In genomic region chr22:35399678-35400334, GRCh38 we compare ENCODE assay signal across 1 cellular context.
TF ChIP-seq lines count a peak whose summit lies in the region.

TSS of gene MCM5 (plus strand) at chr22:35400140. CDS start at chr22:35400439, 299 bp downstream.

TF ChIP-seq in HEK293, 187 proteins besides CTCF, POLR2A, EP300 and RAD21 (continued from another document):
- TF ChIP-seq, protein P1, sequence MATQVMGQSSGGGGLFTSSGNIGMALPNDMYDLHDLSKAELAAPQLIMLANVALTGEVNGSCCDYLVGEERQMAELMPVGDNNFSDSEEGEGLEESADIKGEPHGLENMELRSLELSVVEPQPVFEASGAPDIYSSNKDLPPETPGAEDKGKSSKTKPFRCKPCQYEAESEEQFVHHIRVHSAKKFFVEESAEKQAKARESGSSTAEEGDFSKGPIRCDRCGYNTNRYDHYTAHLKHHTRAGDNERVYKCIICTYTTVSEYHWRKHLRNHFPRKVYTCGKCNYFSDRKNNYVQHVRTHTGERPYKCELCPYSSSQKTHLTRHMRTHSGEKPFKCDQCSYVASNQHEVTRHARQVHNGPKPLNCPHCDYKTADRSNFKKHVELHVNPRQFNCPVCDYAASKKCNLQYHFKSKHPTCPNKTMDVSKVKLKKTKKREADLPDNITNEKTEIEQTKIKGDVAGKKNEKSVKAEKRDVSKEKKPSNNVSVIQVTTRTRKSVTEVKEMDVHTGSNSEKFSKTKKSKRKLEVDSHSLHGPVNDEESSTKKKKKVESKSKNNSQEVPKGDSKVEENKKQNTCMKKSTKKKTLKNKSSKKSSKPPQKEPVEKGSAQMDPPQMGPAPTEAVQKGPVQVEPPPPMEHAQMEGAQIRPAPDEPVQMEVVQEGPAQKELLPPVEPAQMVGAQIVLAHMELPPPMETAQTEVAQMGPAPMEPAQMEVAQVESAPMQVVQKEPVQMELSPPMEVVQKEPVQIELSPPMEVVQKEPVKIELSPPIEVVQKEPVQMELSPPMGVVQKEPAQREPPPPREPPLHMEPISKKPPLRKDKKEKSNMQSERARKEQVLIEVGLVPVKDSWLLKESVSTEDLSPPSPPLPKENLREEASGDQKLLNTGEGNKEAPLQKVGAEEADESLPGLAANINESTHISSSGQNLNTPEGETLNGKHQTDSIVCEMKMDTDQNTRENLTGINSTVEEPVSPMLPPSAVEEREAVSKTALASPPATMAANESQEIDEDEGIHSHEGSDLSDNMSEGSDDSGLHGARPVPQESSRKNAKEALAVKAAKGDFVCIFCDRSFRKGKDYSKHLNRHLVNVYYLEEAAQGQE (tag by site-specific recombination; IDR thresholded peaks at IDR 0.05), result no peak
- no peak for TF ChIP-seq ZSCAN4 (tag by site-specific recombination; IDR thresholded peaks at IDR 0.05)
- no peak for TF ChIP-seq ZNF302 (tag by site-specific recombination; IDR thresholded peaks at IDR 0.05; ENCODE audit: low read depth)
- TF ChIP-seq, protein P2, sequence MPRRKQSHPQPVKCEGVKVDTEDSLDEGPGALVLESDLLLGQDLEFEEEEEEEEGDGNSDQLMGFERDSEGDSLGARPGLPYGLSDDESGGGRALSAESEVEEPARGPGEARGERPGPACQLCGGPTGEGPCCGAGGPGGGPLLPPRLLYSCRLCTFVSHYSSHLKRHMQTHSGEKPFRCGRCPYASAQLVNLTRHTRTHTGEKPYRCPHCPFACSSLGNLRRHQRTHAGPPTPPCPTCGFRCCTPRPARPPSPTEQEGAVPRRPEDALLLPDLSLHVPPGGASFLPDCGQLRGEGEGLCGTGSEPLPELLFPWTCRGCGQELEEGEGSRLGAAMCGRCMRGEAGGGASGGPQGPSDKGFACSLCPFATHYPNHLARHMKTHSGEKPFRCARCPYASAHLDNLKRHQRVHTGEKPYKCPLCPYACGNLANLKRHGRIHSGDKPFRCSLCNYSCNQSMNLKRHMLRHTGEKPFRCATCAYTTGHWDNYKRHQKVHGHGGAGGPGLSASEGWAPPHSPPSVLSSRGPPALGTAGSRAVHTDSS (tag by site-specific recombination; IDR thresholded peaks at IDR 0.05), result no peak
- no peak for TF ChIP-seq ZNF48 (tag by site-specific recombination; IDR thresholded peaks at IDR 0.05)
- no peak for TF ChIP-seq ZNF157 (tag by site-specific recombination; IDR thresholded peaks at IDR 0.05)
- no peak for TF ChIP-seq OSR2 (tag by site-specific recombination; IDR thresholded peaks at IDR 0.05)
- TF ChIP-seq ZNF549 (tag by site-specific recombination; IDR thresholded peaks at IDR 0.05), result no peak
- TF ChIP-seq ZSCAN30 (tag by site-specific recombination; IDR thresholded peaks at IDR 0.05), result 0 out of 2 replicates have a peak, but pooled peaks have one; percentile 23
- TF ChIP-seq GLIS2 (tag by site-specific recombination; IDR thresholded peaks at IDR 0.05), result peak; percentile 79
- TF ChIP-seq ZBTB1 (tag by site-specific recombination; IDR thresholded peaks at IDR 0.05), result no peak
- no peak for TF ChIP-seq ZNF18 (tag by site-specific recombination; IDR thresholded peaks at IDR 0.05)
- TF ChIP-seq ZNF266 (tag by site-specific recombination; IDR thresholded peaks at IDR 0.05; ENCODE audit: low read depth), result no peak
- no peak for TF ChIP-seq ZNF350 (tag by site-specific recombination; IDR thresholded peaks at IDR 0.05)
- TF ChIP-seq, protein P3, sequence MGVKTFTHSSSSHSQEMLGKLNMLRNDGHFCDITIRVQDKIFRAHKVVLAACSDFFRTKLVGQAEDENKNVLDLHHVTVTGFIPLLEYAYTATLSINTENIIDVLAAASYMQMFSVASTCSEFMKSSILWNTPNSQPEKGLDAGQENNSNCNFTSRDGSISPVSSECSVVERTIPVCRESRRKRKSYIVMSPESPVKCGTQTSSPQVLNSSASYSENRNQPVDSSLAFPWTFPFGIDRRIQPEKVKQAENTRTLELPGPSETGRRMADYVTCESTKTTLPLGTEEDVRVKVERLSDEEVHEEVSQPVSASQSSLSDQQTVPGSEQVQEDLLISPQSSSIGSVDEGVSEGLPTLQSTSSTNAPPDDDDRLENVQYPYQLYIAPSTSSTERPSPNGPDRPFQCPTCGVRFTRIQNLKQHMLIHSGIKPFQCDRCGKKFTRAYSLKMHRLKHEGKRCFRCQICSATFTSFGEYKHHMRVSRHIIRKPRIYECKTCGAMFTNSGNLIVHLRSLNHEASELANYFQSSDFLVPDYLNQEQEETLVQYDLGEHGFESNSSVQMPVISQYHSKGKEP (tag by site-specific recombination; IDR thresholded peaks at IDR 0.05), result no peak
- TF ChIP-seq ZIC2 (tag by site-specific recombination; IDR thresholded peaks at IDR 0.05), result no peak
- TF ChIP-seq ZFP3 (tag by site-specific recombination; IDR thresholded peaks at IDR 0.05; ENCODE audit: low read depth), result no peak
- TF ChIP-seq BCL11A (tag by site-specific recombination; IDR thresholded peaks at IDR 0.05; ENCODE audit: low read depth), result no peak
- TF ChIP-seq ZNF311 (tag by site-specific recombination; IDR thresholded peaks at IDR 0.05; ENCODE audit: borderline replicate concordance), result no peak
- no peak for TF ChIP-seq ZNF132 (tag by site-specific recombination; IDR thresholded peaks at IDR 0.05; ENCODE audit: borderline replicate concordance)
- TF ChIP-seq, protein P4, sequence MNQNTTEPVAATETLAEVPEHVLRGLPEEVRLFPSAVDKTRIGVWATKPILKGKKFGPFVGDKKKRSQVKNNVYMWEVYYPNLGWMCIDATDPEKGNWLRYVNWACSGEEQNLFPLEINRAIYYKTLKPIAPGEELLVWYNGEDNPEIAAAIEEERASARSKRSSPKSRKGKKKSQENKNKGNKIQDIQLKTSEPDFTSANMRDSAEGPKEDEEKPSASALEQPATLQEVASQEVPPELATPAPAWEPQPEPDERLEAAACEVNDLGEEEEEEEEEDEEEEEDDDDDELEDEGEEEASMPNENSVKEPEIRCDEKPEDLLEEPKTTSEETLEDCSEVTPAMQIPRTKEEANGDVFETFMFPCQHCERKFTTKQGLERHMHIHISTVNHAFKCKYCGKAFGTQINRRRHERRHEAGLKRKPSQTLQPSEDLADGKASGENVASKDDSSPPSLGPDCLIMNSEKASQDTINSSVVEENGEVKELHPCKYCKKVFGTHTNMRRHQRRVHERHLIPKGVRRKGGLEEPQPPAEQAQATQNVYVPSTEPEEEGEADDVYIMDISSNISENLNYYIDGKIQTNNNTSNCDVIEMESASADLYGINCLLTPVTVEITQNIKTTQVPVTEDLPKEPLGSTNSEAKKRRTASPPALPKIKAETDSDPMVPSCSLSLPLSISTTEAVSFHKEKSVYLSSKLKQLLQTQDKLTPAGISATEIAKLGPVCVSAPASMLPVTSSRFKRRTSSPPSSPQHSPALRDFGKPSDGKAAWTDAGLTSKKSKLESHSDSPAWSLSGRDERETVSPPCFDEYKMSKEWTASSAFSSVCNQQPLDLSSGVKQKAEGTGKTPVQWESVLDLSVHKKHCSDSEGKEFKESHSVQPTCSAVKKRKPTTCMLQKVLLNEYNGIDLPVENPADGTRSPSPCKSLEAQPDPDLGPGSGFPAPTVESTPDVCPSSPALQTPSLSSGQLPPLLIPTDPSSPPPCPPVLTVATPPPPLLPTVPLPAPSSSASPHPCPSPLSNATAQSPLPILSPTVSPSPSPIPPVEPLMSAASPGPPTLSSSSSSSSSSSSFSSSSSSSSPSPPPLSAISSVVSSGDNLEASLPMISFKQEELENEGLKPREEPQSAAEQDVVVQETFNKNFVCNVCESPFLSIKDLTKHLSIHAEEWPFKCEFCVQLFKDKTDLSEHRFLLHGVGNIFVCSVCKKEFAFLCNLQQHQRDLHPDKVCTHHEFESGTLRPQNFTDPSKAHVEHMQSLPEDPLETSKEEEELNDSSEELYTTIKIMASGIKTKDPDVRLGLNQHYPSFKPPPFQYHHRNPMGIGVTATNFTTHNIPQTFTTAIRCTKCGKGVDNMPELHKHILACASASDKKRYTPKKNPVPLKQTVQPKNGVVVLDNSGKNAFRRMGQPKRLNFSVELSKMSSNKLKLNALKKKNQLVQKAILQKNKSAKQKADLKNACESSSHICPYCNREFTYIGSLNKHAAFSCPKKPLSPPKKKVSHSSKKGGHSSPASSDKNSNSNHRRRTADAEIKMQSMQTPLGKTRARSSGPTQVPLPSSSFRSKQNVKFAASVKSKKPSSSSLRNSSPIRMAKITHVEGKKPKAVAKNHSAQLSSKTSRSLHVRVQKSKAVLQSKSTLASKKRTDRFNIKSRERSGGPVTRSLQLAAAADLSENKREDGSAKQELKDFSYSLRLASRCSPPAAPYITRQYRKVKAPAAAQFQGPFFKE (tag by site-specific recombination; IDR thresholded peaks at IDR 0.05; ENCODE audit: borderline replicate concordance), result no peak
- TF ChIP-seq ZNF433 (tag by site-specific recombination; IDR thresholded peaks at IDR 0.05; ENCODE audit: low read depth), result no peak
- TF ChIP-seq ZNF792 (tag by site-specific recombination; IDR thresholded peaks at IDR 0.05), result no peak
- TF ChIP-seq ZNF560 (tag by site-specific recombination; IDR thresholded peaks at IDR 0.05; ENCODE audit: borderline replicate concordance), result no peak
- TF ChIP-seq ZNF2 (tag by site-specific recombination; IDR thresholded peaks at IDR 0.05), result peak; percentile 73
- TF ChIP-seq ZNF174 (tag by site-specific recombination; IDR thresholded peaks at IDR 0.05), result no peak
- TF ChIP-seq ZNF670 (tag by site-specific recombination; IDR thresholded peaks at IDR 0.05; ENCODE audit: low read depth), result no peak
- no peak for TF ChIP-seq ZNF223 (tag by site-specific recombination; IDR thresholded peaks at IDR 0.05)
- TF ChIP-seq ZNF514 (tag by site-specific recombination; IDR thresholded peaks at IDR 0.05), result no peak
- TF ChIP-seq ZNF610 (tag by site-specific recombination; IDR thresholded peaks at IDR 0.05; ENCODE audit: borderline replicate concordance), result no peak
- no peak for TF ChIP-seq ZNF274 (IDR thresholded peaks at IDR 0.05; ENCODE audit: low read length)
- TF ChIP-seq ZNF274 (tag by site-specific recombination; IDR thresholded peaks at IDR 0.05; ENCODE audit: borderline replicate concordance), result no peak
- TF ChIP-seq PRDM10 (tag by site-specific recombination; IDR thresholded peaks at IDR 0.05), result no peak
- TF ChIP-seq ZNF530 (tag by site-specific recombination; IDR thresholded peaks at IDR 0.05; ENCODE audit: low read depth), result no peak
- TF ChIP-seq ZNF623 (tag by site-specific recombination; IDR thresholded peaks at IDR 0.05), result 0 out of 2 replicates have a peak, but pooled peaks have one; percentile 12
- TF ChIP-seq ZNF10 (tag by site-specific recombination; IDR thresholded peaks at IDR 0.05), result no peak
- TF ChIP-seq PRDM1 (tag by site-specific recombination; IDR thresholded peaks at IDR 0.05), result no peak
- peak; percentile 92 for TF ChIP-seq KLF8 (tag by site-specific recombination; IDR thresholded peaks at IDR 0.05)
- peak; percentile 31; the same call in 1 of the 2 replicates for TF ChIP-seq WT1 (tag by site-specific recombination; IDR thresholded peaks at IDR 0.05)
- TF ChIP-seq, protein P5, sequence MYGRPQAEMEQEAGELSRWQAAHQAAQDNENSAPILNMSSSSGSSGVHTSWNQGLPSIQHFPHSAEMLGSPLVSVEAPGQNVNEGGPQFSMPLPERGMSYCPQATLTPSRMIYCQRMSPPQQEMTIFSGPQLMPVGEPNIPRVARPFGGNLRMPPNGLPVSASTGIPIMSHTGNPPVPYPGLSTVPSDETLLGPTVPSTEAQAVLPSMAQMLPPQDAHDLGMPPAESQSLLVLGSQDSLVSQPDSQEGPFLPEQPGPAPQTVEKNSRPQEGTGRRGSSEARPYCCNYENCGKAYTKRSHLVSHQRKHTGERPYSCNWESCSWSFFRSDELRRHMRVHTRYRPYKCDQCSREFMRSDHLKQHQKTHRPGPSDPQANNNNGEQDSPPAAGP (tag by site-specific recombination; IDR thresholded peaks at IDR 0.05), result no peak
